Comparison of ENCODE assay signal across 24 cellular contexts in genomic region chr1:24752305-24752704, GRCh38. TPM values are rescaled to one million over a fixed set of nuclear protein-coding genes. Genes with fewer than 3 reads are reported as not detected.
A peak's percentile ranks its signal among the peaks of the same experiment; 100 is the strongest.
DNase-seq lines count a peak whose midpoint lies in the region; ATAC-seq, FAIRE-seq and TF ChIP-seq lines count a peak whose summit lies in the region.
"Had no signal": no experiment of that assay in that cellular context is flagged by ENCODE, and none has a peak within 500 bp of the region (broad histone marks: within the 10 kb centered on the region; RNA-seq: fewer than 3 reads in every experiment).

No MANE protein-coding gene starts in this region.

- H3K36me3 ChIP-seq in liver (ENCODE audit: control insufficient read depth in 4 of 4, insufficient read depth in 3 of 4, low read depth in 1 of 4, low read length in 3 of 4) (peaks cover 0 to 2% (median 0%) of the 10 kb centered on the region in 4 donors), HepG2 (replicated peaks in 1 of 2; ENCODE audit: control insufficient read depth in 1 of 2, insufficient read depth in 2 of 2, low read length in 2 of 2) (peaks cover 0 to 10% of the 10 kb centered on the region in 2 experiments; a peak in 1 of 5 replicates), endothelial cell of umbilical vein (ENCODE audit: control insufficient read depth in 2 of 2, extremely low read depth in 1 of 2, insufficient read depth in 2 of 2, low read length in 2 of 2) (peaks cover 0 to 2% of the 10 kb centered on the region in 2 experiments)

- in situ Hi-C loops in HepG2 (cut with HindIII; ENCODE audit: extremely low pct_ligation_motif_present, low pct_unique_long_range_greater_than_20kb): no loop called here

- POLR2A ChIA-PET in HepG2 (lab: Yijun Ruan, JAX) (interaction anchor here (1.5 to 2.0 kb wide), 2 partner anchors 28 to 47 kb away, joined by 6 read pairs; no protein-coding TSS in a partner anchor), endothelial cell of umbilical vein (lab: Charles Lee) (interaction anchor here (0.5 to 1.5 kb wide), 5 partner anchors 16 to 63 kb away, joined by 3 to 9 read pairs (median 3); no protein-coding TSS in a partner anchor)

- FAIRE-seq in HepG2 (lab: Jason Lieb, UNC): no peak
- no peak for FAIRE-seq in endothelial cell of umbilical vein (lab: Jason Lieb, UNC)

- no peak for TF ChIP-seq CTCF in liver (IDR thresholded peaks at IDR 0.05; ENCODE audit: low read depth, low read length, missing input control)
- TF ChIP-seq CTCF in HepG2 (CRISPR knock-in tag; IDR thresholded peaks at IDR 0.05): no peak
- no peak for TF ChIP-seq CTCF in endothelial cell of umbilical vein (IDR thresholded peaks at IDR 0.05; ENCODE audit: extremely low read depth in 1 of 2, insufficient read depth in 1 of 2, low read depth in 1 of 2, low read length in 2 of 2)
- no peak for TF ChIP-seq CTCF in osteocyte (IDR thresholded peaks at IDR 0.05)

- TF ChIP-seq RAD21 in liver (IDR thresholded peaks at IDR 0.05) (no peak), HepG2 (CRISPR knock-in tag; IDR thresholded peaks at IDR 0.05) (no peak)

- H3K4me1 ChIP-seq in liver (ENCODE audit: control insufficient read depth in 4 of 4, insufficient read depth in 4 of 4, low read length in 3 of 4) (peaks cover 4 to 51% (median 48%) of the 10 kb centered on the region in 4 donors), HepG2 (ENCODE audit: insufficient read depth, low read length) (peaks cover 69% of the 10 kb centered on the region), endothelial cell of umbilical vein (ENCODE audit: control insufficient read depth, extremely low read depth, insufficient read depth, low read length) (peaks cover 47% of the 10 kb centered on the region)

- peaks cover 68% of the 10 kb centered on the region for H3K4me1 Mint-ChIP-seq in osteocyte (ENCODE audit: unreplicated experiment)
- H3K4me1 Mint-ChIP-seq in activated naive CD8-positive, alpha-beta T cell treated with anti-CD3 and anti-CD28 coated beads, Interleukin-2, amount 50 U/mL, for 24 hours: peaks cover 22% of the 10 kb centered on the region

- H3K27ac ChIP-seq in liver (ENCODE audit: low read depth in 1 of 2, low read length in 2 of 2) (peak overlapping the region; percentile 22 to 76), HepG2 (ENCODE audit: extremely low read length, insufficient read depth, low read length) (no peak overlapping the region), endothelial cell of umbilical vein (ENCODE audit: insufficient read depth, low read depth, low read length) (peak overlapping the region; percentile 46)
- H3K27ac ChIP-seq: WERI-Rb-1 had no signal

- TF ChIP-seq POLR2A in HepG2 (IDR thresholded peaks at IDR 0.05; ENCODE audit: insufficient read depth in 1 of 2, low read depth in 2 of 2, low read length in 2 of 2) (no peak), endothelial cell of umbilical vein (IDR thresholded peaks at IDR 0.05; ENCODE audit: low read depth, low read length) (no peak)

- ATAC-seq in HepG2 (no peak), HG03097 (IDR thresholded peaks at IDR 0.05; ENCODE audit: low FRiP score, unreplicated experiment) (no peak), GM21528 (IDR thresholded peaks at IDR 0.05; ENCODE audit: low FRiP score, unreplicated experiment) (no peak), GM21786 (IDR thresholded peaks at IDR 0.05; ENCODE audit: unreplicated experiment) (no peak)
- ATAC-seq in activated naive CD8-positive, alpha-beta T cell treated with anti-CD3 and anti-CD28 coated beads, Interleukin-2, amount 50 U/mL, for 24 hours: no peak
- ATAC-seq: activated CD8-positive, alpha-beta T cell treated with anti-CD3 and anti-CD28 coated beads for 36 hours; activated T-cell treated with anti-CD3 and anti-CD28 coated beads, Interleukin-2, amount 50 U/mL, for 4 hours; natural killer cell; stimulated activated effector memory CD8-positive, alpha-beta T cell treated with anti-CD3 and anti-CD28 coated beads, Interleukin-12 subunit alpha, Interleukin-12 subunit beta, amount 100 ng/mL, for 72 hours; upper lobe of right lung had no signal

- H3K4me3 Mint-ChIP-seq in osteocyte (ENCODE audit: unreplicated experiment): no peak overlapping the region
- H3K4me3 Mint-ChIP-seq in activated naive CD8-positive, alpha-beta T cell treated with anti-CD3 and anti-CD28 coated beads, Interleukin-2, amount 50 U/mL, for 24 hours: no peak overlapping the region
- H3K4me3 Mint-ChIP-seq: activated CD8-positive, alpha-beta T cell treated with anti-CD3 and anti-CD28 coated beads for 36 hours; activated naive CD8-positive, alpha-beta T cell; activated T-cell treated with anti-CD3 and anti-CD28 coated beads, Interleukin-2, amount 50 U/mL, for 4 hours; CD4-positive, alpha-beta memory T cell; natural killer cell; stimulated activated effector memory CD8-positive, alpha-beta T cell treated with anti-CD3 and anti-CD28 coated beads, Interleukin-12 subunit alpha, Interleukin-12 subunit beta, amount 100 ng/mL, for 72 hours; T-helper 1 cell treated with Interleukin-12 subunit alpha and Interleukin-12 subunit beta and Interleukin-4 antibody, amounts not matched to agents 30 μg/mL and 1 μg/mL, for 36 hours had no signal

- H3K4me3 ChIP-seq in liver (ENCODE audit: low read depth in 1 of 3, low read length in 3 of 3) (no peak overlapping the region), HepG2 (replicated peaks in 1 of 3; ENCODE audit: insufficient read depth in 1 of 3, low read depth in 2 of 3, low read length in 3 of 3) (no peak overlapping the region), endothelial cell of umbilical vein (replicated peaks in 1 of 3; ENCODE audit: insufficient read depth in 1 of 3, low read depth in 1 of 3, low read length in 3 of 3) (no peak overlapping the region)
- H3K4me3 ChIP-seq: upper lobe of right lung had no signal

- H3K9me3 ChIP-seq in liver (ENCODE audit: control insufficient read depth in 4 of 4, low read length in 3 of 4) (no peaks in the 10 kb centered on the region), HepG2 (ENCODE audit: low read length) (no peaks in the 10 kb centered on the region), endothelial cell of umbilical vein (replicated peaks; ENCODE audit: control insufficient read depth, insufficient read depth, low read length) (no peaks in the 10 kb centered on the region)
- H3K9me3 ChIP-seq: upper lobe of right lung had no signal

- no peaks in the 10 kb centered on the region for H3K9me1 ChIP-seq in endothelial cell of umbilical vein (replicated peaks; ENCODE audit: control insufficient read depth, extremely low read depth, insufficient read depth, low read length)

- 77% methylated on average over 3 of the region's 3 CpGs for WGBS in liver
- WGBS in HepG2 (ENCODE audit: low lambda C conversion rate): 88% methylated on average over 3 of the region's 3 CpGs

- H3K27me3 Mint-ChIP-seq in osteocyte (ENCODE audit: unreplicated experiment): no peaks in the 10 kb centered on the region
- peaks cover 9% of the 10 kb centered on the region for H3K27me3 Mint-ChIP-seq in activated naive CD8-positive, alpha-beta T cell treated with anti-CD3 and anti-CD28 coated beads, Interleukin-2, amount 50 U/mL, for 24 hours
- H3K27me3 Mint-ChIP-seq: activated naive CD8-positive, alpha-beta T cell had no signal

- H3K9ac ChIP-seq in liver (ENCODE audit: low read depth in 1 of 2, low read length in 2 of 2) (no peak overlapping the region), HepG2 (ENCODE audit: insufficient read depth, low read depth, low read length) (no peak overlapping the region), endothelial cell of umbilical vein (replicated peaks; ENCODE audit: extremely low read depth, insufficient read depth, low read length) (no peak overlapping the region)

- H2AFZ ChIP-seq in HepG2 (ENCODE audit: low read length) (no peak overlapping the region), endothelial cell of umbilical vein (ENCODE audit: low read depth, low read length) (no peak overlapping the region)

- TF ChIP-seq EP300 in HepG2 (IDR thresholded peaks at IDR 0.05; ENCODE audit: low read depth in 2 of 2, low read length in 2 of 2) (no peak), HepG2 (CRISPR knock-in tag; IDR thresholded peaks at IDR 0.05; ENCODE audit: borderline replicate concordance) (no peak)

- H3K27me3 ChIP-seq in liver (ENCODE audit: control insufficient read depth in 4 of 4, insufficient read depth in 4 of 4, low read length in 3 of 4) (no peaks in the 10 kb centered on the region), HepG2 (ENCODE audit: control insufficient read depth in 1 of 2, insufficient read depth in 2 of 2, low read length in 2 of 2) (no peaks in the 10 kb centered on the region), endothelial cell of umbilical vein (ENCODE audit: control insufficient read depth in 2 of 2, insufficient read depth in 2 of 2, low read length in 2 of 2) (no peaks in the 10 kb centered on the region)
- H3K27me3 ChIP-seq: upper lobe of right lung had no signal

- no peaks in the 10 kb centered on the region for H3K9me3 Mint-ChIP-seq in osteocyte (ENCODE audit: unreplicated experiment)
- no peaks in the 10 kb centered on the region for H3K9me3 Mint-ChIP-seq in activated naive CD8-positive, alpha-beta T cell treated with anti-CD3 and anti-CD28 coated beads, Interleukin-2, amount 50 U/mL, for 24 hours
- H3K9me3 Mint-ChIP-seq: activated CD8-positive, alpha-beta T cell treated with anti-CD3 and anti-CD28 coated beads for 36 hours; activated T-cell treated with anti-CD3 and anti-CD28 coated beads, Interleukin-2, amount 50 U/mL, for 4 hours; CD4-positive, alpha-beta memory T cell; natural killer cell; stimulated activated effector memory CD8-positive, alpha-beta T cell treated with anti-CD3 and anti-CD28 coated beads, Interleukin-12 subunit alpha, Interleukin-12 subunit beta, amount 100 ng/mL, for 72 hours; T-helper 1 cell treated with Interleukin-12 subunit alpha and Interleukin-12 subunit beta and Interleukin-4 antibody, amounts not matched to agents 30 μg/mL and 1 μg/mL, for 36 hours had no signal

- H3K79me2 ChIP-seq in HepG2 (ENCODE audit: insufficient read depth, low read length) (peaks cover 80% of the 10 kb centered on the region), endothelial cell of umbilical vein (ENCODE audit: control insufficient read depth, insufficient read depth, low read length) (peaks cover 93% of the 10 kb centered on the region)

- BruUV-seq in HepG2 (replicated peaks; lab: Mats Ljungman, UMichigan): no TSS peak
- BruUV-seq in endothelial cell of umbilical vein (replicated peaks; lab: Mats Ljungman, UMichigan): no TSS peak

- dilution Hi-C loops in endothelial cell of umbilical vein (cut with MboI; ENCODE audit: extremely low pct_ligation_motif_present, low sequenced_read_pairs): no loop called here

- DNase-seq in HepG2 (ENCODE audit: low spot score) (no peak), endothelial cell of umbilical vein (ENCODE audit: low read depth, low spot score) (no peak), osteocyte (ENCODE audit: extremely low spot score, unreplicated experiment) (peak; percentile 32)
- no peak for DNase-seq in activated naive CD8-positive, alpha-beta T cell treated with anti-CD3 and anti-CD28 coated beads, Interleukin-2, amount 50 U/mL, for 24 hours
- DNase-seq: activated CD8-positive, alpha-beta T cell treated with anti-CD3 and anti-CD28 coated beads for 36 hours; activated T-cell treated with anti-CD3 and anti-CD28 coated beads, Interleukin-2, amount 50 U/mL, for 4 hours; CD4-positive, alpha-beta memory T cell; head of caudate nucleus; KBM-7; mammary epithelial cell; natural killer cell; NCI-H1048; NCI-H524; SHP77; stimulated activated CD4-positive, alpha-beta T cell treated with anti-CD3 and anti-CD28 coated beads, Interleukin-15, amount 100 ng/mL, for 24 hours; upper lobe of right lung; WERI-Rb-1 had no signal

- intact Hi-C loops in HepG2 (cut with micrococcal nuclease; ENCODE audit: unreplicated experiment): no loop called here
- intact Hi-C loops in endothelial cell of umbilical vein (cut with micrococcal nuclease): no loop called here

- CTCF ChIA-PET in HepG2 (lab: Yijun Ruan, JAX; ENCODE audit: low intra/inter-chr PET ratio, low total read pairs) (no interaction called here), endothelial cell of umbilical vein (lab: Charles Lee) (interaction anchor here (0.5 to 2.2 kb wide), 9 partner anchors 11 to 83 kb away, joined by 3 to 22 read pairs (median 3); no protein-coding TSS in a partner anchor)

- H3K4me2 ChIP-seq in HepG2 (ENCODE audit: low read depth, low read length) (no peak overlapping the region), endothelial cell of umbilical vein (ENCODE audit: insufficient read depth, low read length) (peak overlapping the region; percentile 26)

- peaks cover 11% of the 10 kb centered on the region for H3K36me3 Mint-ChIP-seq in osteocyte (ENCODE audit: unreplicated experiment)
- peaks cover 3% of the 10 kb centered on the region for H3K36me3 Mint-ChIP-seq in activated naive CD8-positive, alpha-beta T cell treated with anti-CD3 and anti-CD28 coated beads, Interleukin-2, amount 50 U/mL, for 24 hours (ENCODE audit: low read depth)
- H3K36me3 Mint-ChIP-seq: activated naive CD8-positive, alpha-beta T cell; CD4-positive, alpha-beta memory T cell; natural killer cell; stimulated activated effector memory CD8-positive, alpha-beta T cell treated with anti-CD3 and anti-CD28 coated beads, Interleukin-12 subunit alpha, Interleukin-12 subunit beta, amount 100 ng/mL, for 72 hours had no signal

- peak overlapping the region; percentile 35 for H3K27ac Mint-ChIP-seq in osteocyte (ENCODE audit: unreplicated experiment)
- no peak overlapping the region for H3K27ac Mint-ChIP-seq in activated naive CD8-positive, alpha-beta T cell treated with anti-CD3 and anti-CD28 coated beads, Interleukin-2, amount 50 U/mL, for 24 hours
- H3K27ac Mint-ChIP-seq: activated CD8-positive, alpha-beta T cell treated with anti-CD3 and anti-CD28 coated beads for 36 hours; activated naive CD8-positive, alpha-beta T cell; CD4-positive, alpha-beta memory T cell; natural killer cell; stimulated activated effector memory CD8-positive, alpha-beta T cell treated with anti-CD3 and anti-CD28 coated beads, Interleukin-12 subunit alpha, Interleukin-12 subunit beta, amount 100 ng/mL, for 72 hours; T-helper 1 cell treated with Interleukin-12 subunit alpha and Interleukin-12 subunit beta and Interleukin-4 antibody, amounts not matched to agents 30 μg/mL and 1 μg/mL, for 36 hours had no signal

- H4K20me1 ChIP-seq in HepG2 (ENCODE audit: insufficient read depth, low read length) (peaks cover 28% of the 10 kb centered on the region), endothelial cell of umbilical vein (replicated peaks; ENCODE audit: control insufficient read depth, extremely low read depth, insufficient read depth, low read length) (peaks cover 15% of the 10 kb centered on the region)

RNA-seq across cellular contexts. Expression of gene CLIC4, which starts 7.1 kb away (rescaled TPM):
- total RNA-seq in liver (10 to 100 TPM; 36.1 to 40.7 TPM), HepG2 (2016; rRNA removed; fragmentation: Illumina TruSeq; extraction: Trizol) (77.4 and 120 TPM in 2 replicates), endothelial cell of umbilical vein (330 and 333 TPM in 2 replicates), osteocyte (369 and 370 TPM in 2 replicates)
- polyA plus RNA-seq in liver (10 to 100 TPM; 15.0 to 20.6 TPM), HepG2 (2011; rRNA removed) (19.9 and 23.3 TPM in 2 replicates), endothelial cell of umbilical vein (76.6 and 97.5 TPM in 2 replicates)
- total RNA-seq in HepG2 (2016; cell fraction: cytosol; rRNA removed; fragmentation: Illumina TruSeq; extraction: Trizol; ENCODE audit: low read depth): 5.2 and 5.7 TPM in 2 replicates
- total RNA-seq in HepG2 (2016; cell fraction: insoluble cytoplasmic fraction; rRNA removed; fragmentation: Illumina TruSeq; extraction: Trizol): 79.6 and 107 TPM in 2 replicates
- 27.3 and 32.5 TPM in 2 replicates for total RNA-seq in HepG2 (2016; cell fraction: membrane; rRNA removed; fragmentation: Illumina TruSeq; extraction: Trizol)
- 53.7 and 61.5 TPM in 2 replicates for total RNA-seq in HepG2 (2016; cell fraction: nucleus; rRNA removed; fragmentation: Illumina TruSeq; extraction: Trizol)
- polyA plus RNA-seq in HepG2 (2011; cell fraction: cytosol; rRNA removed): 15.6 and 24.0 TPM in 2 replicates
- 8.0 and 12.1 TPM in 2 replicates for polyA plus RNA-seq in HepG2 (2011; cell fraction: nucleus; rRNA removed)
- polyA plus RNA-seq in HepG2 (2012): 51.1 and 58.9 TPM in 2 replicates
- 5.0 and 5.8 TPM in 2 replicates for polyA plus RNA-seq in HepG2 (2016; cell fraction: cytosol; fragmentation: Illumina TruSeq; extraction: Trizol; ENCODE audit: low read depth)
- polyA plus RNA-seq in HepG2 (2016; cell fraction: insoluble cytoplasmic fraction; fragmentation: Illumina TruSeq; extraction: Trizol; ENCODE audit: low read depth): 122 and 132 TPM in 2 replicates
- 19.2 and 20.4 TPM in 2 replicates for polyA plus RNA-seq in HepG2 (2016; cell fraction: membrane; fragmentation: Illumina TruSeq; extraction: Trizol; ENCODE audit: low read depth)
- 62.7 and 67.7 TPM in 2 replicates for polyA plus RNA-seq in HepG2 (2016; cell fraction: nucleus; fragmentation: Illumina TruSeq; extraction: Trizol; ENCODE audit: insufficient read depth, low read depth)
- polyA minus RNA-seq in HepG2 (2011; rRNA and poly(A)+ RNA removed; ENCODE audit: low replicate concordance): 11.1 and 23.5 TPM in 2 replicates
- 41.9 and 45.3 TPM in 2 replicates for polyA minus RNA-seq in HepG2 (2011; cell fraction: cytosol; rRNA and poly(A)+ RNA removed)
- 31.5 and 33.2 TPM in 2 replicates for polyA minus RNA-seq in HepG2 (2011; cell fraction: nucleus; rRNA and poly(A)+ RNA removed)
- 122 and 128 TPM in 2 replicates for polyA plus RNA-seq in endothelial cell of umbilical vein (2011; cell fraction: cytosol; rRNA removed)
- polyA plus RNA-seq in endothelial cell of umbilical vein (2011; cell fraction: nucleus; rRNA removed): 67.0 and 84.4 TPM in 2 replicates
- 156 and 227 TPM in 2 replicates for polyA plus RNA-seq in endothelial cell of umbilical vein (2012)
- 74.9 and 89.1 TPM in 2 replicates for polyA minus RNA-seq in endothelial cell of umbilical vein
- 65.3 TPM for polyA minus RNA-seq in endothelial cell of umbilical vein (2011; cell fraction: cytosol; rRNA and poly(A)+ RNA removed)
- 74.6 and 101 TPM in 2 replicates for polyA minus RNA-seq in endothelial cell of umbilical vein (2011; cell fraction: nucleus; rRNA and poly(A)+ RNA removed)
